Comparison of ENCODE assay signal across 11 cellular contexts in genomic region chr18:51074605-51075004, GRCh38. TPM values are rescaled to one million over a fixed set of nuclear protein-coding genes. Genes with fewer than 3 reads are reported as not detected.
DNase-seq lines count a peak whose midpoint lies in the region; ATAC-seq and TF ChIP-seq lines count a peak whose summit lies in the region.
"Had no signal": no experiment of that assay in that cellular context is flagged by ENCODE, and none has a peak within 500 bp of the region (broad histone marks: within the 10 kb centered on the region; RNA-seq: fewer than 3 reads in every experiment).

No MANE protein-coding gene starts in this region.

- no peaks in the 10 kb centered on the region for H3K4me1 ChIP-seq in breast epithelium
- peaks cover 0 to 2% of the 10 kb centered on the region in 2 donors for H3K4me1 ChIP-seq in aorta (ENCODE audit: control insufficient read depth in 1 of 2, insufficient read depth in 2 of 2, low read length in 2 of 2)

- H3K4me3 ChIP-seq in breast epithelium (no peak overlapping the region), aorta (ENCODE audit: low read length in 2 of 2) (no peak overlapping the region)
- H3K4me3 ChIP-seq: sigmoid colon had no signal

- no peaks in the 10 kb centered on the region for H3K9me3 Mint-ChIP-seq in nephron progenitor cell
- H3K9me3 Mint-ChIP-seq: activated T-helper 1 cell treated with anti-CD3 and anti-CD28 coated beads, Interleukin-12 subunit alpha, Interleukin-12 subunit beta, Interleukin-2, Interleukin-4 antibody, amounts not matched to agents 30 ng/mL and 10 ng/mL and 1 ng/mL, durations not matched to agents 14 hours and 24 hours and 36 hours had no signal

- H3K36me3 ChIP-seq in breast epithelium (peaks cover 11% of the 10 kb centered on the region), aorta (ENCODE audit: control insufficient read depth in 1 of 2, insufficient read depth in 2 of 2, low read length in 1 of 2) (peaks cover 0 to 1% of the 10 kb centered on the region in 2 donors)

- DNase-seq in MV-4-11 (lab: John Stamatoyannopoulos, UW) (peak; percentile 78), nephron progenitor cell (no peak), ureter (ENCODE audit: low spot score) (no peak), breast epithelium (ENCODE audit: low spot score in 2 of 2) (no peak), aorta (no peak), 8988T (no peak)
- DNase-seq: kidney, sigmoid colon had no signal

- ATAC-seq in GM18907 (IDR thresholded peaks at IDR 0.05; ENCODE audit: unreplicated experiment) (peak; percentile 83), HG02798 (IDR thresholded peaks at IDR 0.05; ENCODE audit: poor library complexity, unreplicated experiment) (peak; percentile 61), aorta (ENCODE audit: low FRiP score) (no peak)

- H3K9me3 ChIP-seq in breast epithelium (no peaks in the 10 kb centered on the region), aorta (ENCODE audit: control insufficient read depth, low read length) (no peaks in the 10 kb centered on the region)
- H3K9me3 ChIP-seq: sigmoid colon had no signal

- peak overlapping the region; percentile 34 for H3K27ac Mint-ChIP-seq in nephron progenitor cell
- H3K27ac Mint-ChIP-seq: activated T-helper 1 cell treated with anti-CD3 and anti-CD28 coated beads, Interleukin-12 subunit alpha, Interleukin-12 subunit beta, Interleukin-2, Interleukin-4 antibody, amounts not matched to agents 30 ng/mL and 10 ng/mL and 1 ng/mL, durations not matched to agents 14 hours and 24 hours and 36 hours had no signal

- H3K4me1 Mint-ChIP-seq in nephron progenitor cell = no peaks in the 10 kb centered on the region

- H3K27me3 ChIP-seq in breast epithelium = no peaks in the 10 kb centered on the region
- H3K27me3 ChIP-seq in aorta (ENCODE audit: control insufficient read depth in 1 of 2, insufficient read depth in 2 of 2, low read length in 1 of 2) = no peaks in the 10 kb centered on the region
- H3K27me3 ChIP-seq: sigmoid colon had no signal

- TF ChIP-seq CTCF in nephron progenitor cell (IDR thresholded peaks at IDR 0.05) = no peak
- no peak for TF ChIP-seq CTCF in breast epithelium (IDR thresholded peaks at IDR 0.05)

- no peak overlapping the region for H3K27ac ChIP-seq in breast epithelium
- no peak overlapping the region for H3K27ac ChIP-seq in aorta (ENCODE audit: low read depth in 1 of 2, low read length in 2 of 2)
- H3K27ac ChIP-seq: sigmoid colon had no signal

- no peaks in the 10 kb centered on the region for H3K27me3 Mint-ChIP-seq in nephron progenitor cell (ENCODE audit: low read depth, poor library complexity)

- no peak overlapping the region for H3K4me3 Mint-ChIP-seq in nephron progenitor cell
- H3K4me3 Mint-ChIP-seq: activated T-helper 1 cell treated with anti-CD3 and anti-CD28 coated beads, Interleukin-12 subunit alpha, Interleukin-12 subunit beta, Interleukin-2, Interleukin-4 antibody, amounts not matched to agents 30 ng/mL and 10 ng/mL and 1 ng/mL, durations not matched to agents 14 hours and 24 hours and 36 hours had no signal

- WGBS in aorta, 2 donors = 73 to 76% methylated on average over 1 of the region's 1 CpG

- intact Hi-C loops in breast epithelium (cut with DNase I; ENCODE audit: low total_unique reads) = no loop called here
- intact Hi-C loops in aorta (cut with DNase I) = no loop called here

- TF ChIP-seq POLR2A in breast epithelium (IDR thresholded peaks at IDR 0.05) = no peak

- H3K36me3 Mint-ChIP-seq in nephron progenitor cell (ENCODE audit: low read depth) = peaks cover 95% of the 10 kb centered on the region

RNA-seq across cellular contexts. Expression of gene SMAD4, which starts 44.6 kb away (rescaled TPM):
- total RNA-seq in ureter (118 TPM), breast epithelium (100 to 1,000 TPM in 2 of 3 donors, 10 to 100 TPM in 1; 96.2 to 155 (median 102) TPM), aorta (100 to 1,000 TPM; 109 to 136 TPM)
- polyA plus RNA-seq in aorta = 10 to 100 TPM; 26.9 to 36.2 TPM
